In the genomic region with DNA sequence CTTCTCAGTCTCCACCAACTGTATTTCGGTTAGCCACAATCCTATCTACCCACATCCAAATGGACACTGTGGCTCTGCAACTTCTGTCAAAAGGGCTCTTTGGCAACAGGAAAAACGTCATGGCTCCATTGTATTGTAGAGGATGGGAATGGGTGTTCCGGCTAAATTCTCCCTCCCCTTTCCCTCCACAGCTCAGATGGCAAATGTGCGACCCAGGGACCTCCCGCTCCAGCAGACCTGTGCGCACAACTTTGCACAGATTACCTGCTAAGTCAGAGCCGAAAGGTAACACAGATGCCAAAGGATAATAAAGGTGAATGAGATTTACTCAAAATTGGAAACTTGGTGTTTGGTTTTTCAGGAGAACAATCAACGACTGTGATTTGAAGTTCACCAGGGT, we compare ENCODE assay signal across 13 cellular contexts. TPM values are rescaled to one million over a fixed set of nuclear protein-coding genes. Genes with fewer than 3 reads are reported as not detected.
DNase-seq lines count a peak whose midpoint lies in the region; TF ChIP-seq lines count a peak whose summit lies in the region.
"Had no signal": no experiment of that assay in that cellular context is flagged by ENCODE, and none has a peak within 500 bp of the region (broad histone marks: within the 10 kb centered on the region; RNA-seq: fewer than 3 reads in every experiment).

No MANE protein-coding gene starts in this region.

- H3K27ac Mint-ChIP-seq in Caco-2 (ENCODE audit: unreplicated experiment), result no peak overlapping the region
- H3K27ac Mint-ChIP-seq in endothelial cell (ENCODE audit: unreplicated experiment), result peak overlapping the region; percentile 100
- H3K27ac Mint-ChIP-seq in neural progenitor cell, result no peak overlapping the region
- H3K27ac Mint-ChIP-seq: CD4-positive, CD25-positive, alpha-beta regulatory T cell had no signal

- no peaks in the 10 kb centered on the region for H3K36me3 ChIP-seq in Caco-2 (ENCODE audit: control insufficient read depth, insufficient read depth, low read length)
- no peaks in the 10 kb centered on the region for H3K36me3 ChIP-seq in neural progenitor cell
- no peaks in the 10 kb centered on the region for H3K36me3 ChIP-seq in PC-9 (ENCODE audit: low read depth)

- H3K36me3 Mint-ChIP-seq in Caco-2 (ENCODE audit: insufficient read depth, unreplicated experiment) (no peaks in the 10 kb centered on the region), endothelial cell (ENCODE audit: low read depth, unreplicated experiment) (peaks cover 38% of the 10 kb centered on the region), neural progenitor cell (no peaks in the 10 kb centered on the region)

- H3K4me3 Mint-ChIP-seq in Caco-2 (ENCODE audit: unreplicated experiment) (peak overlapping the region; percentile 64), endothelial cell (ENCODE audit: unreplicated experiment) (peak overlapping the region; percentile 99), neural progenitor cell (peak overlapping the region; percentile 70)

- POLR2A ChIA-PET in Caco-2 (lab: Charles Lee), result no interaction called here
- POLR2A ChIA-PET in PC-9 (lab: Charles Lee; ENCODE audit: unreplicated experiment), result no interaction called here

- H3F3A ChIP-seq in neural progenitor cell (ENCODE audit: low read depth) (peaks cover 14% of the 10 kb centered on the region), PC-9 (ENCODE audit: insufficient read depth, low read depth) (no peaks in the 10 kb centered on the region)

- H3K4me2 ChIP-seq in neural progenitor cell (peak overlapping the region; percentile 75), PC-9 (no peak overlapping the region)

- H3K27ac ChIP-seq in neural progenitor cell (no peak overlapping the region), PC-9 (no peak overlapping the region)

- H3K9me3 Mint-ChIP-seq in Caco-2 (ENCODE audit: unreplicated experiment), result peaks cover 10% of the 10 kb centered on the region
- no peaks in the 10 kb centered on the region for H3K9me3 Mint-ChIP-seq in endothelial cell (ENCODE audit: unreplicated experiment)
- peaks cover 19% of the 10 kb centered on the region for H3K9me3 Mint-ChIP-seq in neural progenitor cell

- DNase-seq in Caco-2 (no peak), NCI-H748 (lab: John Stamatoyannopoulos, UW; ENCODE audit: unreplicated experiment) (peak; percentile 86), endothelial cell (ENCODE audit: low spot score) (peak; percentile 60), neural progenitor cell (ENCODE audit: low spot score) (no peak), PC-9 (no peak), SK-N-DZ (ENCODE audit: low spot score) (no peak), EL (no peak)
- no peak for DNase-seq in activated effector memory CD4-positive, alpha-beta T cell treated with Interleukin-2 at 50 U/mL for 16 hours
- DNase-seq: CD4-positive, CD25-positive, alpha-beta regulatory T cell; NCI-H774; SW 1271 had no signal

- CTCF ChIA-PET in Caco-2 (lab: Charles Lee), result no interaction called here
- CTCF ChIA-PET in PC-9 (lab: Charles Lee), result no interaction called here

- BruUV-seq in Caco-2 (replicated peaks; lab: Mats Ljungman, UMichigan) (no TSS peak), PC-9 (replicated peaks; lab: Mats Ljungman, UMichigan) (no TSS peak)

- no peak overlapping the region for H3K4me3 ChIP-seq in Caco-2 (ENCODE audit: low read depth, low read length)
- H3K4me3 ChIP-seq in neural progenitor cell, result no peak overlapping the region
- no peak overlapping the region for H3K4me3 ChIP-seq in PC-9

- H4K20me1 ChIP-seq in neural progenitor cell (ENCODE audit: low read depth), result no peaks in the 10 kb centered on the region
- H4K20me1 ChIP-seq in PC-9 (ENCODE audit: insufficient read depth), result no peaks in the 10 kb centered on the region

- no peaks in the 10 kb centered on the region for H3K9me2 ChIP-seq in PC-9 (ENCODE audit: insufficient read depth)

- H3K9me3 ChIP-seq in Caco-2, result no peaks in the 10 kb centered on the region
- H3K9me3 ChIP-seq in neural progenitor cell (ENCODE audit: low read depth), result no peaks in the 10 kb centered on the region
- no peaks in the 10 kb centered on the region for H3K9me3 ChIP-seq in PC-9 (ENCODE audit: insufficient read depth, low read depth)

- H3K27me3 Mint-ChIP-seq in Caco-2 (ENCODE audit: insufficient read depth, unreplicated experiment) (peaks cover 5% of the 10 kb centered on the region), endothelial cell (ENCODE audit: unreplicated experiment) (peaks cover 16% of the 10 kb centered on the region), neural progenitor cell (ENCODE audit: insufficient read depth, low read depth) (peaks cover 28% of the 10 kb centered on the region)

- H3K9ac ChIP-seq in neural progenitor cell, result no peak overlapping the region

- intact Hi-C loops in Caco-2 (cut with micrococcal nuclease; ENCODE audit: unreplicated experiment), result loop anchor here (5.0 to 10.0 kb wide), 3 partner anchors 200 to 527 kb away; no protein-coding TSS in a partner anchor
- intact Hi-C loops in PC-9 (cut with micrococcal nuclease; ENCODE audit: unreplicated experiment), result loop anchor here (2.0 to 10.0 kb wide), 4 partner anchors 117 to 428 kb away; partner anchors contain the start of gene PDS5B

- H3K79me2 ChIP-seq in neural progenitor cell (ENCODE audit: low read depth) (no peaks in the 10 kb centered on the region), PC-9 (ENCODE audit: low read depth) (no peaks in the 10 kb centered on the region)

- H3K27me3 ChIP-seq in Caco-2 (replicated peaks; ENCODE audit: control insufficient read depth, insufficient read depth, low read length) (peaks cover 2% of the 10 kb centered on the region; the same call in 1 of the 2 replicates), neural progenitor cell (peaks cover 75% of the 10 kb centered on the region), PC-9 (ENCODE audit: insufficient read depth, low read depth) (no peaks in the 10 kb centered on the region)

- H3K4me1 ChIP-seq in Caco-2, result no peaks in the 10 kb centered on the region; the same call in 1 of the 2 replicates
- H3K4me1 ChIP-seq in neural progenitor cell, result peaks cover 4% of the 10 kb centered on the region
- peaks cover 17% of the 10 kb centered on the region; the same call in 1 of the 2 replicates for H3K4me1 ChIP-seq in PC-9 (replicated peaks; ENCODE audit: insufficient read depth)

- H2AFZ ChIP-seq in neural progenitor cell (replicated peaks) (no peak overlapping the region), PC-9 (no peak overlapping the region)

- no peak for TF ChIP-seq CTCF in Caco-2 (IDR thresholded peaks at IDR 0.05; ENCODE audit: insufficient read depth in 1 of 2, low read depth in 1 of 2, low read length in 1 of 2, severe bottlenecking in 1 of 2, unreplicated experiment in 1 of 2)
- TF ChIP-seq CTCF in endothelial cell (IDR thresholded peaks at IDR 0.05; ENCODE audit: unreplicated experiment), result no peak
- no peak for TF ChIP-seq CTCF in neural progenitor cell (IDR thresholded peaks at IDR 0.05)
- TF ChIP-seq CTCF in PC-9 (conservative IDR thresholded peaks at IDR 0.05), result no peak

- no peaks in the 10 kb centered on the region for H3K4me1 Mint-ChIP-seq in Caco-2 (ENCODE audit: low read depth, unreplicated experiment)
- H3K4me1 Mint-ChIP-seq in endothelial cell (ENCODE audit: unreplicated experiment), result peaks cover 49% of the 10 kb centered on the region
- H3K4me1 Mint-ChIP-seq in neural progenitor cell, result peaks cover 11% of the 10 kb centered on the region

RNA-seq across cellular contexts. Expression of gene KL, which starts 0.9 kb away (rescaled TPM):
- 1.3 and 1.5 TPM in 2 replicates for total RNA-seq in Caco-2 (2022)
- 29.6 TPM for total RNA-seq in endothelial cell (ENCODE audit: unreplicated experiment)
- total RNA-seq in neural progenitor cell (ENCODE audit: low replicate concordance), result not detected in 2 replicates
- total RNA-seq in PC-9 (2021), result 1.2 and 1.4 TPM in 2 replicates
- 0.05 TPM in 1 of 2 replicates, not detected in the other for polyA plus RNA-seq in SK-N-DZ (2014; cell fraction: cytosol; rRNA removed)
- not detected in 2 replicates for polyA plus RNA-seq in SK-N-DZ (2014; cell fraction: nucleus; rRNA removed)
- total RNA-seq: CD4-positive, CD25-positive, alpha-beta regulatory T cell; LHCN-M2; pulmonary artery endothelial cell had no signal
- polyA plus RNA-seq: CD4-positive, CD25-positive, alpha-beta regulatory T cell had no signal

Comparison
In these comparisons a context has a peak if more than half of its experiments do, and no peak if none do; other contexts are left out.
1. DNase-seq: peak in NCI-H748 (single experiment) and endothelial cell (single experiment); none in Caco-2 (0 of 2), neural progenitor cell (single experiment), PC-9 (0 of 2), activated effector memory CD4-positive, alpha-beta T cell treated with Interleukin-2 at 50 U/mL for 16 hours (single experiment), SK-N-DZ (single experiment) and EL (single experiment).
2. RNA of gene KL, which starts 0.9 kb away (total RNA-seq): 29.6 TPM in endothelial cell (single experiment); 1.2 to 1.4 TPM in PC-9, 1.3 to 1.5 TPM in Caco-2 and not detected in neural progenitor cell; every median in the first group is over 10 times any median in the second.
3. Peak in every context shown above with its lines, with median percentiles within 50 percentile points of each other: H3K4me3 Mint-ChIP-seq.